ENCODE assay signal across 23 cellular contexts in the genomic region with DNA sequence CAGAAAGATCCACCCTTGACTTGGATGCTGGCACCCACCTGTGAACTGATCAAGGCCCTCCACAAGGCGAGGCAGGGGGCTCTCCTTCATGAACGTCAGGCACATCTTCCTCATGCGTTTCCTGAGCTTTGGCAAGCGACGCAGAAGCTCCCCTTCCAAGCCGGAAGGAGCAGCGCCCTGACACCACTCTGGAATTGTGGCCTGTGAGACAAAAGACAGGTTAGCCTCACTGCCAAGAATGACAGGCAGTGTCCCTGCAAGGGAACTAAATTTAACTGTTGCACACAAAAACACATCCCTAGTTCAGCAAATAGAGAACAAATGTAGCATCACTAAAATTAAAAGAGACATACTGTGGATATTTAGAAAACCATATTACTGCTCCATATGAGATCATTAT.
"Had no signal": no experiment of that assay in that cellular context is flagged by ENCODE, and none has a peak within 500 bp of the region (broad histone marks: within the 10 kb centered on the region; RNA-seq: fewer than 3 reads in every experiment).

No MANE protein-coding gene starts in this region.

- H3K4me3 Mint-ChIP-seq: activated naive CD8-positive, alpha-beta T cell; effector memory CD8-positive, alpha-beta T cell; mesothelial cell of epicardium; nephron progenitor cell; T-cell had no signal

- H3K4me1 ChIP-seq: pancreas, prostate gland, spleen, suprapubic skin had no signal

- H3K27ac Mint-ChIP-seq: activated naive CD8-positive, alpha-beta T cell; mesothelial cell of epicardium; naive B cell; nephron progenitor cell; T-cell had no signal

- H3K4me3 ChIP-seq: pancreas, prostate gland, spleen, suprapubic skin, tibial artery, upper lobe of right lung had no signal

- H3K4me1 Mint-ChIP-seq: naive B cell, nephron progenitor cell, T-cell had no signal

- H3K9me3 Mint-ChIP-seq: effector memory CD8-positive, alpha-beta T cell; mesothelial cell of epicardium; naive B cell; nephron progenitor cell; T-cell had no signal

- H3K27ac ChIP-seq: pancreas, prostate gland, spleen, suprapubic skin, tibial artery, upper lobe of right lung had no signal

- H3K9me3 ChIP-seq: pancreas, prostate gland, spleen, suprapubic skin, tibial artery, upper lobe of right lung had no signal

- H3K27me3 ChIP-seq: pancreas, spleen, suprapubic skin, tibial artery, upper lobe of right lung had no signal

- ATAC-seq: effector memory CD8-positive, alpha-beta T cell; esophagus mucosa; pancreas; T-cell; upper lobe of right lung had no signal

- H3K27me3 Mint-ChIP-seq: activated naive CD8-positive, alpha-beta T cell; effector memory CD8-positive, alpha-beta T cell; naive B cell; T-cell had no signal

- DNase-seq: activated CD4-positive, alpha-beta T cell treated with anti-CD3 and anti-CD28 coated beads for 48 hours; activated CD4-positive, alpha-beta T cell treated with anti-CD3 and anti-CD28 coated beads, Interleukin-2, amount 50 U/mL, for 48 hours; activated CD8-positive, alpha-beta memory T cell treated with anti-CD3 and anti-CD28 coated beads for 24 hours; activated effector memory CD4-positive, alpha-beta T cell treated with Interleukin-2 at 50 U/mL for 16 hours; activated naive CD4-positive, alpha-beta T cell treated with Interleukin-2 at 50 U/mL for 16 hours; anterior cingulate cortex; cortex of kidney; effector memory CD8-positive, alpha-beta T cell; foreskin fibroblast; islet precursor cell; naive B cell; nephron progenitor cell; pancreas; spleen; stimulated activated naive CD4-positive, alpha-beta T cell; T-cell; tibial artery; upper lobe of right lung had no signal
